ENCODE assay signal across 1 cellular context in the genomic region with DNA sequence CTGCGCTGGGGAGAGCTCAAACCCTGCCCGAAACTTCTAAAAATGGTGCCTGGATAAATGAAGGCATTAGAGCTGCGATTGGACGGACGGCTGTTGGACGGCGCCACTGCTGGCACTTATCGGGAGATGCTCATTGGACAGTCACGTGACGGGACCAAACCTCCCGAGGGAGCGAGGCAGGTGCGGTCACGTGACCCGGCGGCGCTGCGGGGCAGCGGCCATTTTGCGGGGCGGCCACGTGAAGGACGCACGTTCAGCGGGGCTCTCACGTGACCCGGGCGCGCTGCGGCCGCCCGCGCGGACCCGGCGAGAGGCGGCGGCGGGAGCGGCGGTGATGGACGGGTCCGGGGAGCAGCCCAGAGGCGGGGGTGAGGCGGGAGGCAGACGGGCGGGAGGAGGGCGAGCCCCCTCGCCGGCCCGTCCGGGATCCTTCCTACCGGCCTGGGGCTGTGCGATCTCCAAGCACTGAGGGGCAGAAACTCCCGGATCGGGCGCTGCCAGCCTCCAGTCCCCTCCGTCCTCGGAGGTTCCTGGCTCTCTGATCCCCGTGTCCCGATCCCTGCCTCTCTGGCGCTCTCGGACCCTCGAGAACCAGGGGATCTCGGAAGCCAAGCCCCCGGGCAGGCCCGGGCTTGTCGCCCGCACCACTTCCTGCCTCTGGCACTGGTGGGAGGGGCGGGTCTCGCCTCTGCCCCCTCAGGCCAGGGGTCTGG.
TF ChIP-seq lines count a peak whose summit lies in the region.

TSS of gene BAX (plus strand) at position 281 of the 713 bp plus-strand sequence. CDS start at position 335, 54 bp downstream.

TF ChIP-seq in GM12878, 131 proteins besides CTCF, POLR2A, EP300 and RAD21 (continued from another document and continues in another):
- TF ChIP-seq CUX1 (IDR thresholded peaks at IDR 0.05; ENCODE audit: insufficient replicate concordance, low read depth, low read length): no peak
- TF ChIP-seq, protein P1, sequence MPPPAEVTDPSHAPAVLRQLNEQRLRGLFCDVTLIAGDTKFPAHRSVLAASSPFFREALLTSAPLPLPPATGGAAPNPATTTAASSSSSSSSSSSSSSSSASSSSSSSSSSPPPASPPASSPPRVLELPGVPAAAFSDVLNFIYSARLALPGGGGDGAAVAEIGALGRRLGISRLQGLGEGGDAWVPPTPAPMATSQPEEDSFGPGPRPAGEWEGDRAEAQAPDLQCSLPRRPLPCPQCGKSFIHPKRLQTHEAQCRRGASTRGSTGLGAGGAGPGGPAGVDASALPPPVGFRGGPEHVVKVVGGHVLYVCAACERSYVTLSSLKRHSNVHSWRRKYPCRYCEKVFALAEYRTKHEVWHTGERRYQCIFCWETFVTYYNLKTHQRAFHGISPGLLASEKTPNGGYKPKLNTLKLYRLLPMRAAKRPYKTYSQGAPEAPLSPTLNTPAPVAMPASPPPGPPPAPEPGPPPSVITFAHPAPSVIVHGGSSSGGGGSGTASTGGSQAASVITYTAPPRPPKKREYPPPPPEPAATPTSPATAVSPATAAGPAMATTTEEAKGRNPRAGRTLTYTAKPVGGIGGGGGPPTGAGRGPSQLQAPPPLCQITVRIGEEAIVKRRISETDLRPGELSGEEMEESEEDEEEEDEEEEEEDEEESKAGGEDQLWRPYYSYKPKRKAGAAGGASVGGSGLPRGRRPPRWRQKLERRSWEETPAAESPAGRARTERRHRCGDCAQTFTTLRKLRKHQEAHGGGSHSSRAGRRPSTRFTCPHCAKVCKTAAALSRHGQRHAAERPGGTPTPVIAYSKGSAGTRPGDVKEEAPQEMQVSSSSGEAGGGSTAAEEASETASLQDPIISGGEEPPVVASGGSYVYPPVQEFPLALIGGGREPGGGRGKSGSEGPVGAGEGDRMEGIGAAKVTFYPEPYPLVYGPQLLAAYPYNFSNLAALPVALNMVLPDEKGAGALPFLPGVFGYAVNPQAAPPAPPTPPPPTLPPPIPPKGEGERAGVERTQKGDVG (CRISPR knock-in tag; IDR thresholded peaks at IDR 0.05): peak; percentile 98
- TF ChIP-seq TCF3 (IDR thresholded peaks at IDR 0.05; ENCODE audit: borderline replicate concordance, insufficient read depth, low read depth, low read length): peak; percentile 66; the same call in 1 of the 2 replicates
- no peak for TF ChIP-seq ASH2L (IDR thresholded peaks at IDR 0.05; ENCODE audit: borderline replicate concordance, low read depth)
- peak; percentile 86 for TF ChIP-seq BACH1 (IDR thresholded peaks at IDR 0.05; ENCODE audit: borderline replicate concordance)
- TF ChIP-seq, protein P2, sequence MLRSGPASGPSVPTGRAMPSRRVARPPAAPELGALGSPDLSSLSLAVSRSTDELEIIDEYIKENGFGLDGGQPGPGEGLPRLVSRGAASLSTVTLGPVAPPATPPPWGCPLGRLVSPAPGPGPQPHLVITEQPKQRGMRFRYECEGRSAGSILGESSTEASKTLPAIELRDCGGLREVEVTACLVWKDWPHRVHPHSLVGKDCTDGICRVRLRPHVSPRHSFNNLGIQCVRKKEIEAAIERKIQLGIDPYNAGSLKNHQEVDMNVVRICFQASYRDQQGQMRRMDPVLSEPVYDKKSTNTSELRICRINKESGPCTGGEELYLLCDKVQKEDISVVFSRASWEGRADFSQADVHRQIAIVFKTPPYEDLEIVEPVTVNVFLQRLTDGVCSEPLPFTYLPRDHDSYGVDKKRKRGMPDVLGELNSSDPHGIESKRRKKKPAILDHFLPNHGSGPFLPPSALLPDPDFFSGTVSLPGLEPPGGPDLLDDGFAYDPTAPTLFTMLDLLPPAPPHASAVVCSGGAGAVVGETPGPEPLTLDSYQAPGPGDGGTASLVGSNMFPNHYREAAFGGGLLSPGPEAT (IDR thresholded peaks at IDR 0.05; ENCODE audit: low read depth): 0 out of 2 replicates have a peak, but pooled peaks have one; percentile 33
- peak; percentile 53; the same call in 1 of the 2 replicates for TF ChIP-seq SMARCA5 (IDR thresholded peaks at IDR 0.05)
- no peak for TF ChIP-seq ZNF687 (IDR thresholded peaks at IDR 0.05)
- peak; percentile 72 to 91 for TF ChIP-seq EGR1 (IDR thresholded peaks at IDR 0.05; ENCODE audit: borderline replicate concordance in 1 of 2, low read depth in 2 of 2, low read length in 2 of 2)
- no peak for TF ChIP-seq ZZZ3 (IDR thresholded peaks at IDR 0.05; ENCODE audit: control insufficient read depth, insufficient read length, low read depth)
- peak; percentile 64; the same call in 1 of the 2 replicates for TF ChIP-seq TAF1 (IDR thresholded peaks at IDR 0.05; ENCODE audit: borderline replicate concordance, low read depth, low read length)
- no peak for TF ChIP-seq TCF7 (IDR thresholded peaks at IDR 0.05; ENCODE audit: borderline replicate concordance)
- TF ChIP-seq YBX1 (IDR thresholded peaks at IDR 0.05): no peak
- peak; percentile 24 for TF ChIP-seq RUNX3 (IDR thresholded peaks at IDR 0.05; ENCODE audit: low read length)
- no peak; the same call in 1 of the 2 replicates for TF ChIP-seq MLLT1 (IDR thresholded peaks at IDR 0.05)
- TF ChIP-seq SREBF2 (IDR thresholded peaks at IDR 0.05; ENCODE audit: low read length): no peak
- peak; percentile 74; the same call in 1 of the 2 replicates for TF ChIP-seq PML (IDR thresholded peaks at IDR 0.05; ENCODE audit: low read length)
- 0 out of 2 replicates have a peak, but pooled peaks have one; percentile 45 for TF ChIP-seq CREB1 (IDR thresholded peaks at IDR 0.05; ENCODE audit: low read depth)
- TF ChIP-seq POU2F2 (IDR thresholded peaks at IDR 0.05; ENCODE audit: borderline replicate concordance, low read depth, low read length): peak; percentile 65; the same call in 1 of the 3 replicates
- no peak for TF ChIP-seq SUZ12 (IDR thresholded peaks at IDR 0.05; ENCODE audit: unreplicated experiment)
- no peak for TF ChIP-seq KDM1A (IDR thresholded peaks at IDR 0.05; ENCODE audit: borderline replicate concordance)
- TF ChIP-seq SMAD5 (IDR thresholded peaks at IDR 0.05; ENCODE audit: low read depth): no peak
- TF ChIP-seq NR2C1 (IDR thresholded peaks at IDR 0.05): peak; percentile 72
- TF ChIP-seq, protein P3, sequence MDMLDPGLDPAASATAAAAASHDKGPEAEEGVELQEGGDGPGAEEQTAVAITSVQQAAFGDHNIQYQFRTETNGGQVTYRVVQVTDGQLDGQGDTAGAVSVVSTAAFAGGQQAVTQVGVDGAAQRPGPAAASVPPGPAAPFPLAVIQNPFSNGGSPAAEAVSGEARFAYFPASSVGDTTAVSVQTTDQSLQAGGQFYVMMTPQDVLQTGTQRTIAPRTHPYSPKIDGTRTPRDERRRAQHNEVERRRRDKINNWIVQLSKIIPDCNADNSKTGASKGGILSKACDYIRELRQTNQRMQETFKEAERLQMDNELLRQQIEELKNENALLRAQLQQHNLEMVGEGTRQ (IDR thresholded peaks at IDR 0.05; ENCODE audit: borderline replicate concordance, low read depth, low read length): peak; percentile 99
- TF ChIP-seq, protein P4, sequence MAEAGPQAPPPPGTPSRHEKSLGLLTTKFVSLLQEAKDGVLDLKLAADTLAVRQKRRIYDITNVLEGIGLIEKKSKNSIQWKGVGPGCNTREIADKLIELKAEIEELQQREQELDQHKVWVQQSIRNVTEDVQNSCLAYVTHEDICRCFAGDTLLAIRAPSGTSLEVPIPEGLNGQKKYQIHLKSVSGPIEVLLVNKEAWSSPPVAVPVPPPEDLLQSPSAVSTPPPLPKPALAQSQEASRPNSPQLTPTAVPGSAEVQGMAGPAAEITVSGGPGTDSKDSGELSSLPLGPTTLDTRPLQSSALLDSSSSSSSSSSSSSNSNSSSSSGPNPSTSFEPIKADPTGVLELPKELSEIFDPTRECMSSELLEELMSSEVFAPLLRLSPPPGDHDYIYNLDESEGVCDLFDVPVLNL (IDR thresholded peaks at IDR 0.05; ENCODE audit: low read depth, low read length): no peak
- TF ChIP-seq, protein P5, sequence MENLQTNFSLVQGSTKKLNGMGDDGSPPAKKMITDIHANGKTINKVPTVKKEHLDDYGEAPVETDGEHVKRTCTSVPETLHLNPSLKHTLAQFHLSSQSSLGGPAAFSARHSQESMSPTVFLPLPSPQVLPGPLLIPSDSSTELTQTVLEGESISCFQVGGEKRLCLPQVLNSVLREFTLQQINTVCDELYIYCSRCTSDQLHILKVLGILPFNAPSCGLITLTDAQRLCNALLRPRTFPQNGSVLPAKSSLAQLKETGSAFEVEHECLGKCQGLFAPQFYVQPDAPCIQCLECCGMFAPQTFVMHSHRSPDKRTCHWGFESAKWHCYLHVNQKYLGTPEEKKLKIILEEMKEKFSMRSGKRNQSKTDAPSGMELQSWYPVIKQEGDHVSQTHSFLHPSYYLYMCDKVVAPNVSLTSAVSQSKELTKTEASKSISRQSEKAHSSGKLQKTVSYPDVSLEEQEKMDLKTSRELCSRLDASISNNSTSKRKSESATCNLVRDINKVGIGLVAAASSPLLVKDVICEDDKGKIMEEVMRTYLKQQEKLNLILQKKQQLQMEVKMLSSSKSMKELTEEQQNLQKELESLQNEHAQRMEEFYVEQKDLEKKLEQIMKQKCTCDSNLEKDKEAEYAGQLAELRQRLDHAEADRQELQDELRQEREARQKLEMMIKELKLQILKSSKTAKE (IDR thresholded peaks at IDR 0.05; ENCODE audit: low read depth, poor library complexity, severe bottlenecking): peak; percentile 56
- peak; percentile 28; the same call in 1 of the 2 replicates for TF ChIP-seq SPI1 (IDR thresholded peaks at IDR 0.05; ENCODE audit: borderline replicate concordance, insufficient read depth, low read depth, low read length)
- no peak for TF ChIP-seq NFYA (IDR thresholded peaks at IDR 0.05; ENCODE audit: borderline replicate concordance, low read depth, low read length)
- 0 out of 2 replicates have a peak, but pooled peaks have one; percentile 13 for TF ChIP-seq ESRRA (IDR thresholded peaks at IDR 0.05; ENCODE audit: low read length)
